Comparison of ENCODE assay signal across 1 cellular context in genomic region chr3:153601422-153601853, GRCh38.
A peak's percentile ranks its signal among the peaks of the same experiment; 100 is the strongest.
TF ChIP-seq lines count a peak whose summit lies in the region.

No MANE protein-coding gene starts in this region.

TF ChIP-seq in endothelial cell of umbilical vein, 7 proteins besides CTCF, POLR2A, EP300 and RAD21 (continued from another document):
- TF ChIP-seq GATA2 (IDR thresholded peaks at IDR 0.05; ENCODE audit: insufficient read depth, insufficient read length, low read depth, low read length) (peak; percentile 58), POLR2AphosphoS5 (IDR thresholded peaks at IDR 0.05; ENCODE audit: insufficient read depth, low read depth, low read length) (no peak), MAX (IDR thresholded peaks at IDR 0.05; ENCODE audit: insufficient read depth, insufficient read length) (no peak)
